Comparison of ENCODE assay signal across 8 cellular contexts in the genomic region with DNA sequence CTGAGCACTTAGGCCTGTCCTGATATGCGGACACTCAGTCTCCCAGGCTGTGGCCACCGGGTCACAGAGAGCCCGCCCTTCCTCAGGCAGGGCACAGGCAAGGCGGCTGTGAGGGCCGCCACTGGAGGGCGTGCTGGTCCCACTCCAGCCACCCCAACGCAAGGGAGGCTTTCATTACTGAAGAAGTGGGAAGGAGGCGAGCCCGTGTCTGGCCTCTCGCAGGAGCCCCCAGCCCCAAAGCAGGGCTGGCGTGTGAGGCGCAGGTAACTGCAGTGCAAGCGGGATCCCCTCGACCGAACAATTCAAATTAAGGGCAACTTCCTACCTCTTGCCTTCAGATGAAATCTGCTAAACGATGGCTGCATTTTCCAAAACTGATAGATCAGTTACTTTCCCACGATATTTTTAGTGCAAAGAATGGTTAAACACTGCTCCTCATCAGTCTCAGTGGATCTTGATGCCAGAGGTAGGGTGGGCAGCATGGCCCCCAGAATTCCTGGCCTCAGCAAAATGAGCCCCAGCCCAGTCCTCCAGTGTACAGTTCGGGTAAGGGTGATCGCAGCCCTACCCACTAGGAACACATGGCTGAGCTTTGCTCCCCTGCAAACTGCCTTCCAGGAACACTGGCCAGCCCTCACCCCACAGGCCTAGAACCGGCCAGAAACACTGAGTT.
DNase-seq lines count a peak whose midpoint lies in the region; ATAC-seq and TF ChIP-seq lines count a peak whose summit lies in the region.

No MANE protein-coding gene starts in this region.

- H3K36me3 ChIP-seq in right atrium auricular region (no peaks in the 10 kb centered on the region), tibial nerve (no peaks in the 10 kb centered on the region)

- no peaks in the 10 kb centered on the region for H3K36me3 Mint-ChIP-seq in chondrocyte (ENCODE audit: low read depth)
- no peaks in the 10 kb centered on the region for H3K36me3 Mint-ChIP-seq in nephron progenitor cell (ENCODE audit: low read depth)

- intact Hi-C loops in Right ventricle myocardium inferior (cut with DNase I), result no loop called here

- ATAC-seq in Right ventricle myocardium inferior, result peak; percentile 66

- H3K27me3 ChIP-seq in right atrium auricular region (no peaks in the 10 kb centered on the region), tibial nerve (no peaks in the 10 kb centered on the region)

- TF ChIP-seq CTCF in right atrium auricular region (IDR thresholded peaks at IDR 0.05) (peak in 1 of 2 donors; percentile 67), chondrocyte (IDR thresholded peaks at IDR 0.05) (peak; percentile 88), nephron progenitor cell (IDR thresholded peaks at IDR 0.05) (peak; percentile 75), tibial nerve (IDR thresholded peaks at IDR 0.05) (peak in 2 of 5 experiments; percentile 22 to 34)

- no peaks in the 10 kb centered on the region for H3K9me3 ChIP-seq in right atrium auricular region
- H3K9me3 ChIP-seq in tibial nerve, result no peaks in the 10 kb centered on the region

- H3K27ac ChIP-seq in right atrium auricular region (no peak overlapping the region), tibial nerve (no peak overlapping the region)

- no peak for TF ChIP-seq POLR2A in tibial nerve (IDR thresholded peaks at IDR 0.05)

- DNase-seq in Right ventricle myocardium inferior (ENCODE audit: missing footprints) (peak; percentile 78), right atrium auricular region (ENCODE audit: low spot score) (no peak), NCI-H510A treated with DMSO at 0.1 percent for 48 hours (lab: John Stamatoyannopoulos, UW) (peak; percentile 76), chondrocyte (ENCODE audit: low spot score) (no peak), nephron progenitor cell (peak; percentile 82), activated gamma-delta T cell (lab: John Stamatoyannopoulos, UW) (no peak), tibial nerve (ENCODE audit: low spot score in 2 of 2) (no peak), T-helper 9 cell (no peak)

- H3K9me3 Mint-ChIP-seq in chondrocyte (ENCODE audit: low read depth) (no peaks in the 10 kb centered on the region), nephron progenitor cell (no peaks in the 10 kb centered on the region)

- TF ChIP-seq EP300 in tibial nerve (IDR thresholded peaks at IDR 0.05), result no peak

- peaks cover 34% of the 10 kb centered on the region for H3K4me1 Mint-ChIP-seq in chondrocyte (ENCODE audit: low read depth)
- peaks cover 53% of the 10 kb centered on the region for H3K4me1 Mint-ChIP-seq in nephron progenitor cell

- H3K4me3 Mint-ChIP-seq in chondrocyte (ENCODE audit: unreplicated experiment) (no peak overlapping the region), nephron progenitor cell (no peak overlapping the region)

- H3K4me1 ChIP-seq in right atrium auricular region (peaks cover 0 to 6% of the 10 kb centered on the region in 2 donors), tibial nerve (peaks cover 0 to 15% (median 5%) of the 10 kb centered on the region in 4 donors)

- no peak overlapping the region for H3K27ac Mint-ChIP-seq in chondrocyte (ENCODE audit: unreplicated experiment)
- H3K27ac Mint-ChIP-seq in nephron progenitor cell, result no peak overlapping the region

- H3K4me3 ChIP-seq in right atrium auricular region (no peak overlapping the region), tibial nerve (no peak overlapping the region)

- WGBS in tibial nerve, 2 donors, result 72 to 73% methylated on average over 17 to 20 of the region's 20 CpGs

- H3K27me3 Mint-ChIP-seq in chondrocyte (ENCODE audit: low read depth) (no peaks in the 10 kb centered on the region), nephron progenitor cell (ENCODE audit: low read depth, poor library complexity) (peaks cover 4% of the 10 kb centered on the region)

Comparison
In these comparisons a context has a peak if more than half of its experiments do, and no peak if none do; other contexts are left out.
1. DNase-seq: peak in Right ventricle myocardium inferior (single experiment), NCI-H510A treated with DMSO at 0.1 percent for 48 hours (single experiment) and nephron progenitor cell (single experiment); none in right atrium auricular region (single experiment), chondrocyte (single experiment), activated gamma-delta T cell (single experiment), tibial nerve (0 of 2) and T-helper 9 cell (single experiment).